In genomic region chr17:32350662-32351418, GRCh38 we compare ENCODE assay signal across 8 cellular contexts. TPM values are rescaled to one million over a fixed set of nuclear protein-coding genes. Genes with fewer than 3 reads are reported as not detected.
DNase-seq lines count a peak whose midpoint lies in the region; ATAC-seq, FAIRE-seq and TF ChIP-seq lines count a peak whose summit lies in the region.

No MANE protein-coding gene starts in this region.

- ATAC-seq in GM18498 (IDR thresholded peaks at IDR 0.05; ENCODE audit: unreplicated experiment) (peak; percentile 28), HG03280 (IDR thresholded peaks at IDR 0.05; ENCODE audit: unreplicated experiment) (peak; percentile 17), K562 (peak; percentile 28)

- peak overlapping the region; percentile 95 to 97 (median 96) for H3K27ac ChIP-seq in Peyer's patch
- peak overlapping the region; percentile 99 for H3K27ac ChIP-seq in K562 (ENCODE audit: extremely low read depth, low read depth, low read length)
- H3K27ac ChIP-seq in iPS-18a (ENCODE audit: low read length), result peak overlapping the region; percentile 75
- peak overlapping the region; percentile 85 to 99 (median 96) for H3K27ac ChIP-seq in skin epidermis

- H3K79me2 ChIP-seq in K562 (ENCODE audit: control insufficient read depth, insufficient read depth, low read length), result peaks cover 84% of the 10 kb centered on the region

- peaks cover 0 to 39% (median 0%) of the 10 kb centered on the region in 3 donors for H3K36me3 ChIP-seq in Peyer's patch
- peaks cover 45% of the 10 kb centered on the region for H3K36me3 ChIP-seq in K562 (ENCODE audit: control insufficient read depth, insufficient read depth, low read length)
- H3K36me3 ChIP-seq in iPS-18a (ENCODE audit: control insufficient read depth, low read depth, low read length), result peaks cover 32% of the 10 kb centered on the region

- H3K9me1 ChIP-seq in K562 (ENCODE audit: control insufficient read depth, insufficient read depth, low read length), result peaks cover 6% of the 10 kb centered on the region

- CTCF ChIA-PET in K562 (lab: Yijun Ruan, JAX; ENCODE audit: low intra/inter-chr PET ratio), result no interaction called here

- H3K27me3 ChIP-seq in Peyer's patch (no peaks in the 10 kb centered on the region), K562 (ENCODE audit: control insufficient read depth in 2 of 2, insufficient read depth in 2 of 2, low read length in 2 of 2) (no peaks in the 10 kb centered on the region), iPS-18a (ENCODE audit: control insufficient read depth, insufficient read depth, low read length) (no peaks in the 10 kb centered on the region)

- H3K9ac ChIP-seq in K562 (ENCODE audit: insufficient read depth in 1 of 2, low read depth in 2 of 2, low read length in 2 of 2) (peak overlapping the region; percentile 98 to 99), iPS-18a (ENCODE audit: low read length) (peak overlapping the region; percentile 96)

- under 1% methylated on average over 20 of the region's 20 CpGs for WGBS in K562 (ENCODE audit: insufficient coverage, low coverage, missing lambda C conversion rate)

- no peak for TF ChIP-seq RAD21 in K562 (CRISPR knock-in tag; conservative IDR thresholded peaks at IDR 0.05 in 1 of 2, IDR thresholded peaks at IDR 0.05 in 1 of 2)

- peak overlapping the region; percentile 92 for H3K4me2 ChIP-seq in K562 (ENCODE audit: insufficient read depth, low read length)

- FAIRE-seq in K562 (lab: Jason Lieb, UNC), result no peak

- TF ChIP-seq POLR2A in Peyer's patch (IDR thresholded peaks at IDR 0.05) (no peak), K562 (conservative IDR thresholded peaks at IDR 0.05) (no peak)

- in situ Hi-C loops in K562 (cut with MboI), result no loop called here

- peaks cover 38% of the 10 kb centered on the region for H4K20me1 ChIP-seq in K562 (replicated peaks; ENCODE audit: control insufficient read depth, insufficient read depth, low read length)

- H3K4me3 ChIP-seq in Peyer's patch, result peak overlapping the region; percentile 71 to 91 (median 80)
- H3K4me3 ChIP-seq in K562, result peak overlapping the region; percentile 74
- H3K4me3 ChIP-seq in iPS-18a (ENCODE audit: low read length), result peak overlapping the region; percentile 86
- H3K4me3 ChIP-seq in skin epidermis, result peak overlapping the region; percentile 72 to 99 (median 81)

- peak; percentile 58 for DNase-seq in AG20443 (ENCODE audit: low spot score)
- DNase-seq in Peyer's patch, result peak in 1 of 3 donors; percentile 62
- peak in 2 of 4 experiments; percentile 39 to 70 for DNase-seq in K562 (ENCODE audit: extremely low read depth in 1 of 4, low spot score in 3 of 4)
- no peak for DNase-seq in 8988T

- intact Hi-C loops in K562 (cut with micrococcal nuclease), result no loop called here

- peak overlapping the region; percentile 67; the same call in 1 of the 2 replicates for H2AFZ ChIP-seq in K562 (ENCODE audit: low read depth, low read length)

- H3K9me3 ChIP-seq in Peyer's patch, result no peaks in the 10 kb centered on the region
- no peaks in the 10 kb centered on the region for H3K9me3 ChIP-seq in K562 (replicated peaks; ENCODE audit: control insufficient read depth, insufficient read depth, low read depth, low read length)
- H3K9me3 ChIP-seq in iPS-18a (ENCODE audit: control insufficient read depth, low read depth, low read length), result no peaks in the 10 kb centered on the region

- no peak for TF ChIP-seq EP300 in K562 (IDR thresholded peaks at IDR 0.05; ENCODE audit: low read length)

- H3K4me1 ChIP-seq in Peyer's patch (peaks cover 0 to 57% (median 24%) of the 10 kb centered on the region in 4 donors), K562 (replicated peaks in 1 of 2; ENCODE audit: control insufficient read depth in 2 of 2, insufficient read depth in 2 of 2, low read length in 2 of 2) (peaks cover 35% of the 10 kb centered on the region in 2 experiments; a peak in 4 of 5 replicates), iPS-18a (ENCODE audit: control insufficient read depth, low read depth, low read length) (peaks cover 9% of the 10 kb centered on the region)

- peak in 1 of 6 experiments; percentile 2 for TF ChIP-seq CTCF in Peyer's patch (IDR thresholded peaks at IDR 0.05)
- no peak for TF ChIP-seq CTCF in K562 (IDR thresholded peaks at IDR 0.05 in 2 of 3, conservative IDR thresholded peaks at IDR 0.05 in 1 of 3; ENCODE audit: insufficient read depth in 2 of 3, low read depth in 1 of 3, low read length in 3 of 3)

- no TSS peak for BruUV-seq in K562 (replicated peaks; lab: Mats Ljungman, UMichigan)

- POLR2A ChIA-PET in K562 (lab: Yijun Ruan, JAX), result interaction anchor here (0.6 to 2.7 kb wide), 13 partner anchors 9 to 199 kb away, joined by 3 to 11 read pairs (median 6); partner anchors contain the start of gene C17orf75

TF ChIP-seq in K562, 482 proteins besides CTCF, POLR2A, EP300 and RAD21 (continues in another document):
- TF ChIP-seq CHD1 (IDR thresholded peaks at IDR 0.05; ENCODE audit: low read length) (peak; percentile 19), HES1 (IDR thresholded peaks at IDR 0.05; ENCODE audit: low read depth) (no peak), NR3C1 (CRISPR knock-in tag; IDR thresholded peaks at IDR 0.05) (no peak), PREB (CRISPR knock-in tag; IDR thresholded peaks at IDR 0.05) (no peak), TEAD1 (CRISPR knock-in tag; IDR thresholded peaks at IDR 0.05) (no peak)

RNA-seq across cellular contexts. Expression of gene ZNF207, which starts 0.9 kb away (rescaled TPM):
- total RNA-seq in Peyer's patch, result 100 to 1,000 TPM; 139 to 234 (median 184) TPM
- total RNA-seq in K562 (2011; cell fraction: chromatin; rRNA removed; ENCODE audit: low replicate concordance), result 624 and 1,466 TPM in 2 replicates
- total RNA-seq in K562 (2011; cell fraction: nucleolus; rRNA removed), result 225 and 284 TPM in 2 replicates
- total RNA-seq in K562 (2011; cell fraction: nucleoplasm; rRNA removed), result 466 and 588 TPM in 2 replicates
- 123 and 153 TPM in 2 replicates for total RNA-seq in K562 (2014; rRNA removed)
- 268 and 297 TPM in 2 replicates for total RNA-seq in K562 (2014; rRNA removed; fragmentation: Illumina TruSeq; extraction: Trizol)
- 245 and 255 TPM in 2 replicates for total RNA-seq in K562 (2015; rRNA removed; fragmentation: Illumina TruSeq; extraction: Trizol)
- 216 and 222 TPM in 2 replicates for total RNA-seq in K562 (2021)
- polyA plus RNA-seq in K562 (2011; rRNA removed), result 267 and 333 TPM in 2 replicates
- 266 and 328 TPM in 2 replicates for polyA plus RNA-seq in K562 (2011; cell fraction: cytosol; rRNA removed)
- 346 and 475 TPM in 2 replicates for polyA plus RNA-seq in K562 (2011; cell fraction: nucleus; rRNA removed)
- 196 and 246 TPM in 2 replicates for polyA plus RNA-seq in K562 (2012)
- polyA plus RNA-seq in K562 (2014; fragmentation: Illumina TruSeq; extraction: Trizol), result 317 and 370 TPM in 2 replicates
- 100 to 1,000 TPM; 191 to 245 TPM for polyA plus RNA-seq in K562 (2014; fragmentation: Nextera tagmentation; extraction: Ambion mirVana)
- 216 and 250 TPM in 2 replicates for polyA plus RNA-seq in K562 (2014; rRNA removed)
- 343 and 416 TPM in 2 replicates for polyA minus RNA-seq in K562 (2011; rRNA and poly(A)+ RNA removed)
- 103 and 151 TPM in 2 replicates for polyA minus RNA-seq in K562 (2011; cell fraction: cytosol; rRNA and poly(A)+ RNA removed)
- 188 and 265 TPM in 2 replicates for polyA minus RNA-seq in K562 (2011; cell fraction: nucleus; rRNA and poly(A)+ RNA removed)

RNA-seq across cellular contexts. Expression of gene C17orf75, which starts 8.9 kb away (rescaled TPM):
- 10 to 100 TPM in 3 of 4 donors, 1 to 10 TPM in 1; 7.4 to 21.6 (median 14.3) TPM for total RNA-seq in Peyer's patch
- total RNA-seq in K562 (2011; cell fraction: chromatin; rRNA removed; ENCODE audit: low replicate concordance), result 21.1 and 30.2 TPM in 2 replicates
- 10.5 and 11.2 TPM in 2 replicates for total RNA-seq in K562 (2011; cell fraction: nucleolus; rRNA removed)
- 21.6 and 26.5 TPM in 2 replicates for total RNA-seq in K562 (2011; cell fraction: nucleoplasm; rRNA removed)
- 17.4 and 24.8 TPM in 2 replicates for total RNA-seq in K562 (2014; rRNA removed)
- total RNA-seq in K562 (2014; rRNA removed; fragmentation: Illumina TruSeq; extraction: Trizol), result 21.2 and 22.4 TPM in 2 replicates
- 15.0 and 16.1 TPM in 2 replicates for total RNA-seq in K562 (2015; rRNA removed; fragmentation: Illumina TruSeq; extraction: Trizol)
- 17.3 and 18.5 TPM in 2 replicates for total RNA-seq in K562 (2021)
- polyA plus RNA-seq in K562 (2011; rRNA removed), result 14.1 and 26.1 TPM in 2 replicates
- 5.5 and 8.6 TPM in 2 replicates for polyA plus RNA-seq in K562 (2011; cell fraction: cytosol; rRNA removed)
- polyA plus RNA-seq in K562 (2011; cell fraction: nucleus; rRNA removed), result 11.0 and 15.2 TPM in 2 replicates
- 18.6 and 24.7 TPM in 2 replicates for polyA plus RNA-seq in K562 (2012)
- 15.1 and 15.5 TPM in 2 replicates for polyA plus RNA-seq in K562 (2014; fragmentation: Illumina TruSeq; extraction: Trizol)
- 10 to 100 TPM; 49.6 to 55.7 TPM for polyA plus RNA-seq in K562 (2014; fragmentation: Nextera tagmentation; extraction: Ambion mirVana)
- polyA plus RNA-seq in K562 (2014; rRNA removed), result 17.0 and 20.4 TPM in 2 replicates
- 9.7 and 16.0 TPM in 2 replicates for polyA minus RNA-seq in K562 (2011; rRNA and poly(A)+ RNA removed)
- polyA minus RNA-seq in K562 (2011; cell fraction: cytosol; rRNA and poly(A)+ RNA removed), result 4.6 and 7.2 TPM in 2 replicates
- 4.6 and 5.6 TPM in 2 replicates for polyA minus RNA-seq in K562 (2011; cell fraction: nucleus; rRNA and poly(A)+ RNA removed)
